ENCODE assay signal across 22 cellular contexts in the genomic region with DNA sequence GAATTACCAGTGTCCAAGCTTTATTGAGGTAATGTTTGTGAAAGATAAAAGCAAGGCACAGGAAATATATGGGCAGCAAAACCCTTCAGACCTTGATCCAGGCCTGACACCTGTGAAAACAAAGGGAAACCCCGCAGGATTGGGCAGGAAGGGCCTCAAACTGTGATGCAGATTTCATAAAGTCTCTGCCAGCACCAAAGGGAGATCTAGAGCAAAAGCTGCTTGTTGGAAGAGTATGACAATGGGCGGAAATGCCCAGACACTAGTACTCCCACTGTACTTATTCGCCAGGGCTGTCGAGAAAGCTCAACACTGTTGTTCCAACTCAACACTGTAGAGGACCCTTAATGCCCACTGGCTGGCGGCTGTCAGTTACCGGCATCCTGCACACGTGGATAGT.
DNase-seq lines count a peak whose midpoint lies in the region; ATAC-seq, FAIRE-seq and TF ChIP-seq lines count a peak whose summit lies in the region.
"Had no signal": no experiment of that assay in that cellular context is flagged by ENCODE, and none has a peak within 500 bp of the region (broad histone marks: within the 10 kb centered on the region; RNA-seq: fewer than 3 reads in every experiment).

No MANE protein-coding gene starts in this region.

- CTCF ChIA-PET in endothelial cell of umbilical vein (lab: Charles Lee): interaction anchor here (0.9 to 1.9 kb wide), 4 partner anchors 8 to 206 kb away, joined by 3 to 8 read pairs (median 4); no protein-coding TSS in a partner anchor

- H2AFZ ChIP-seq in GM23338 (peak overlapping the region; percentile 38; the same call in 1 of the 2 replicates), endothelial cell of umbilical vein (ENCODE audit: low read depth, low read length) (no peak overlapping the region), trophoblast cell (ENCODE audit: insufficient read depth, low read length, poor library complexity) (no peak overlapping the region)
- H2AFZ ChIP-seq: GM23248 had no signal

- H4K20me1 ChIP-seq in GM23338 (replicated peaks; ENCODE audit: insufficient read depth): no peaks in the 10 kb centered on the region
- H4K20me1 ChIP-seq in endothelial cell of umbilical vein (replicated peaks; ENCODE audit: control insufficient read depth, extremely low read depth, insufficient read depth, low read length): no peaks in the 10 kb centered on the region
- H4K20me1 ChIP-seq: BLaER1 treated with 17β-estradiol and CSF1 and Interleukin-3, amounts not matched to agents 10 nM and 100 nM had no signal

- H3K9me2 ChIP-seq in GM23338 (ENCODE audit: insufficient read depth): no peaks in the 10 kb centered on the region

- no peaks in the 10 kb centered on the region for H3K27me3 ChIP-seq in GM23338 (ENCODE audit: insufficient read depth)
- no peaks in the 10 kb centered on the region for H3K27me3 ChIP-seq in endothelial cell of umbilical vein (ENCODE audit: control insufficient read depth in 2 of 2, insufficient read depth in 2 of 2, low read length in 2 of 2)
- H3K27me3 ChIP-seq in trophoblast cell (ENCODE audit: insufficient read depth, low read length): no peaks in the 10 kb centered on the region
- H3K27me3 ChIP-seq: BLaER1 treated with 17β-estradiol and CSF1 and Interleukin-3, amounts not matched to agents 10 nM and 100 nM had no signal

- BruUV-seq in endothelial cell of umbilical vein (replicated peaks; lab: Mats Ljungman, UMichigan): no TSS peak

- 0 out of 2 replicates have a peak, but pooled peaks cover 7% of the 10 kb centered on the region for H3K4me1 ChIP-seq in GM23338 (ENCODE audit: insufficient read depth)
- no peaks in the 10 kb centered on the region for H3K4me1 ChIP-seq in endothelial cell of umbilical vein (ENCODE audit: control insufficient read depth, extremely low read depth, insufficient read depth, low read length)
- peaks cover 2 to 3% of the 10 kb centered on the region in 2 experiments for H3K4me1 ChIP-seq in trophoblast cell (ENCODE audit: control insufficient read depth in 1 of 2, insufficient read depth in 2 of 2, low read length in 2 of 2)
- H3K4me1 ChIP-seq: A549 had no signal

- TF ChIP-seq POLR2A in endothelial cell of umbilical vein (IDR thresholded peaks at IDR 0.05; ENCODE audit: low read depth, low read length) (no peak), lower leg skin (IDR thresholded peaks at IDR 0.05) (no peak)

- in situ Hi-C loops in ACHN (cut with HindIII; ENCODE audit: low pct_ligation_motif_present, low pct_unique_long_range_greater_than_20kb, low sequenced_read_pairs): no loop called here

- WGBS in trophoblast cell (ENCODE audit: extremely low coverage, insufficient coverage, insufficient read length): no CpG with 5 or more reads among the region's 7 CpGs
- WGBS in lower leg skin, 2 donors: 85 to 87% methylated on average over 7 of the region's 7 CpGs

- DNase-seq in GM23338 (ENCODE audit: low spot score) (no peak), dermis blood vessel endothelial cell (peak; percentile 76), endothelial cell of umbilical vein (ENCODE audit: low read depth, low spot score) (peak; percentile 22), trophoblast cell (no peak), Ammon's horn (ENCODE audit: low spot score) (no peak), ACHN (no peak), lower leg skin (ENCODE audit: low spot score in 2 of 2) (no peak)
- DNase-seq: CD4-positive, CD25-positive, alpha-beta regulatory T cell; CD8-positive, alpha-beta memory T cell; COR-L47; DMS 273 treated with DMSO at 0.1 percent for 48 hours; GDM1; GM23248; H7; HFFc6 had no signal

- H2AK5ac ChIP-seq in trophoblast cell (ENCODE audit: low read length): no peak overlapping the region

- no peak for ATAC-seq in GM23338
- ATAC-seq: A549, HCT116 had no signal

- H3K4me3 Mint-ChIP-seq in GM23338: no peak overlapping the region; the same call in 2 of the 3 replicates
- H3K4me3 Mint-ChIP-seq: B cell; CD4-positive, CD25-positive, alpha-beta regulatory T cell; HFFc6 had no signal

- H3K9me3 ChIP-seq in endothelial cell of umbilical vein (replicated peaks; ENCODE audit: control insufficient read depth, insufficient read depth, low read length) (no peaks in the 10 kb centered on the region), trophoblast cell (ENCODE audit: insufficient read depth, low read depth, low read length) (no peaks in the 10 kb centered on the region)
- H3K9me3 ChIP-seq: A549; BLaER1 treated with 17β-estradiol and CSF1 and Interleukin-3, amounts not matched to agents 10 nM and 100 nM had no signal

- no peak overlapping the region for H3K27ac Mint-ChIP-seq in GM23338
- H3K27ac Mint-ChIP-seq: B cell; CD4-positive, CD25-positive, alpha-beta regulatory T cell; CD8-positive, alpha-beta memory T cell; HFFc6 had no signal

- no peaks in the 10 kb centered on the region for H3K27me3 Mint-ChIP-seq in GM23338 (ENCODE audit: insufficient read depth, low read depth, poor library complexity)
- H3K27me3 Mint-ChIP-seq: B cell; CD4-positive, CD25-positive, alpha-beta regulatory T cell; CD8-positive, alpha-beta memory T cell had no signal

- no peak overlapping the region for H3K4ac ChIP-seq in trophoblast cell (ENCODE audit: low read depth, low read length)

- H3K9ac ChIP-seq in endothelial cell of umbilical vein (replicated peaks; ENCODE audit: extremely low read depth, insufficient read depth, low read length): no peak overlapping the region
- H3K9ac ChIP-seq in trophoblast cell (ENCODE audit: low read length): no peak overlapping the region
- H3K9ac ChIP-seq: BLaER1 treated with 17β-estradiol and CSF1 and Interleukin-3, amounts not matched to agents 10 nM and 100 nM; GM23248 had no signal

- H3K79me1 ChIP-seq in trophoblast cell (ENCODE audit: low read length): peaks cover 1% of the 10 kb centered on the region

- H3K9me1 ChIP-seq in endothelial cell of umbilical vein (replicated peaks; ENCODE audit: control insufficient read depth, extremely low read depth, insufficient read depth, low read length): no peaks in the 10 kb centered on the region

- H3F3A ChIP-seq in GM23338 (replicated peaks; ENCODE audit: low read depth): no peaks in the 10 kb centered on the region

- no peak overlapping the region for H3K18ac ChIP-seq in trophoblast cell (ENCODE audit: low read length)

- no peak overlapping the region for H3K14ac ChIP-seq in trophoblast cell (ENCODE audit: low read length)

- H4K12ac ChIP-seq in trophoblast cell (ENCODE audit: low read depth, low read length): no peak overlapping the region

- H3K9me3 Mint-ChIP-seq in GM23338: no peaks in the 10 kb centered on the region
- H3K9me3 Mint-ChIP-seq: CD8-positive, alpha-beta memory T cell; HFFc6 had no signal

- H2BK120ac ChIP-seq in trophoblast cell (ENCODE audit: insufficient read depth, low read length, poor library complexity): no peak overlapping the region

- POLR2A ChIA-PET in endothelial cell of umbilical vein (lab: Charles Lee): no interaction called here

- H3K27ac ChIP-seq in GM23338 (ENCODE audit: low read depth) (no peak overlapping the region), endothelial cell of umbilical vein (ENCODE audit: insufficient read depth, low read depth, low read length) (no peak overlapping the region), trophoblast cell (ENCODE audit: low read depth, low read length) (no peak overlapping the region)
- H3K27ac ChIP-seq: 22Rv1; A549; BLaER1 treated with 17β-estradiol and CSF1 and Interleukin-3, amounts not matched to agents 10 nM and 100 nM; GM23248; HL-60 had no signal

- H3K23ac ChIP-seq in trophoblast cell (ENCODE audit: low read length): no peak overlapping the region

- H3K4me3 ChIP-seq in GM23338 (no peak overlapping the region), endothelial cell of umbilical vein (replicated peaks in 1 of 3; ENCODE audit: insufficient read depth in 1 of 3, low read depth in 1 of 3, low read length in 3 of 3) (no peak overlapping the region), trophoblast cell (ENCODE audit: low read depth, low read length) (no peak overlapping the region), lower leg skin (ENCODE audit: low read depth, poor library complexity, severe bottlenecking) (no peak overlapping the region)
- H3K4me3 ChIP-seq: A549; BLaER1 treated with 17β-estradiol and CSF1 and Interleukin-3, amounts not matched to agents 10 nM and 100 nM; GM23248 had no signal

- H3K79me2 ChIP-seq in GM23338 (replicated peaks; ENCODE audit: insufficient read depth) (no peaks in the 10 kb centered on the region), endothelial cell of umbilical vein (ENCODE audit: control insufficient read depth, insufficient read depth, low read length) (no peaks in the 10 kb centered on the region), trophoblast cell (ENCODE audit: control insufficient read depth, insufficient read depth, low read length, poor library complexity) (no peaks in the 10 kb centered on the region)

- intact Hi-C loops in endothelial cell of umbilical vein (cut with micrococcal nuclease) (no loop called here), lower leg skin (cut with DNase I; ENCODE audit: low total_unique reads) (no loop called here)

- H3K36me3 ChIP-seq in GM23338 (ENCODE audit: insufficient read depth) (no peaks in the 10 kb centered on the region), endothelial cell of umbilical vein (ENCODE audit: control insufficient read depth in 2 of 2, extremely low read depth in 1 of 2, insufficient read depth in 2 of 2, low read length in 2 of 2) (no peaks in the 10 kb centered on the region), trophoblast cell (ENCODE audit: control insufficient read depth in 1 of 2, insufficient read depth in 2 of 2, low read length in 2 of 2) (no peaks in the 10 kb centered on the region)
- H3K36me3 ChIP-seq: BLaER1 treated with 17β-estradiol and CSF1 and Interleukin-3, amounts not matched to agents 10 nM and 100 nM had no signal

- FAIRE-seq in endothelial cell of umbilical vein (lab: Jason Lieb, UNC): no peak
- FAIRE-seq: A549, GM18507 had no signal

- H3K4me2 ChIP-seq in GM23338: no peak overlapping the region
- H3K4me2 ChIP-seq in endothelial cell of umbilical vein (ENCODE audit: insufficient read depth, low read length): no peak overlapping the region
- no peak overlapping the region for H3K4me2 ChIP-seq in trophoblast cell (ENCODE audit: low read length)
- H3K4me2 ChIP-seq: A549; BLaER1 treated with 17β-estradiol and CSF1 and Interleukin-3, amounts not matched to agents 10 nM and 100 nM had no signal

- no peak for TF ChIP-seq CTCF in GM23338 (conservative IDR thresholded peaks at IDR 0.05; ENCODE audit: low read depth in 2 of 2)
- no peak for TF ChIP-seq CTCF in endothelial cell of umbilical vein (IDR thresholded peaks at IDR 0.05; ENCODE audit: extremely low read depth in 1 of 2, insufficient read depth in 1 of 2, low read depth in 1 of 2, low read length in 2 of 2)
- TF ChIP-seq CTCF in lower leg skin (IDR thresholded peaks at IDR 0.05): no peak

- H3K36me3 Mint-ChIP-seq in GM23338 (ENCODE audit: low read depth): no peaks in the 10 kb centered on the region
- H3K36me3 Mint-ChIP-seq: CD4-positive, CD25-positive, alpha-beta regulatory T cell; CD8-positive, alpha-beta memory T cell had no signal

- H2BK5ac ChIP-seq in trophoblast cell (ENCODE audit: low read depth, low read length, poor library complexity): no peak overlapping the region

- peak overlapping the region; percentile 36 for H2BK12ac ChIP-seq in trophoblast cell (ENCODE audit: low read length)

- H3K4me1 Mint-ChIP-seq in GM23338: peaks cover 9% of the 10 kb centered on the region
- H3K4me1 Mint-ChIP-seq: B cell; CD4-positive, CD25-positive, alpha-beta regulatory T cell; CD8-positive, alpha-beta memory T cell had no signal

- dilution Hi-C loops in endothelial cell of umbilical vein (cut with MboI; ENCODE audit: extremely low pct_ligation_motif_present, low sequenced_read_pairs): no loop called here

- no peak overlapping the region for H4K8ac ChIP-seq in trophoblast cell (ENCODE audit: low read depth, low read length)

- no peak overlapping the region for H4K91ac ChIP-seq in trophoblast cell (ENCODE audit: low read depth, low read length)

Comparison
In these comparisons a context has a peak if more than half of its experiments do, and no peak if none do; other contexts are left out.
1. DNase-seq: peak in dermis blood vessel endothelial cell (single experiment) and endothelial cell of umbilical vein (single experiment); none in GM23338 (single experiment), trophoblast cell (0 of 2), Ammon's horn (single experiment), ACHN (single experiment) and lower leg skin (0 of 2).